In genomic region chr15:78808550-78808949, GRCh38 we compare ENCODE assay signal across 10 cellular contexts. TPM values are rescaled to one million over a fixed set of nuclear protein-coding genes. Genes with fewer than 3 reads are reported as not detected.
DNase-seq lines count a peak whose midpoint lies in the region; ATAC-seq and TF ChIP-seq lines count a peak whose summit lies in the region.
"Had no signal": no experiment of that assay in that cellular context is flagged by ENCODE, and none has a peak within 500 bp of the region (broad histone marks: within the 10 kb centered on the region; RNA-seq: fewer than 3 reads in every experiment).

No MANE protein-coding gene starts in this region.

- peaks cover 3% of the 10 kb centered on the region for H3K4me1 Mint-ChIP-seq in activated naive CD8-positive, alpha-beta T cell treated with anti-CD3 and anti-CD28 coated beads for 36 hours

- H3K36me3 ChIP-seq in kidney epithelial cell (ENCODE audit: control insufficient read depth, insufficient read depth, low read length), result no peaks in the 10 kb centered on the region

- H3K27me3 Mint-ChIP-seq in activated naive CD8-positive, alpha-beta T cell treated with anti-CD3 and anti-CD28 coated beads for 36 hours, result peaks cover 38% of the 10 kb centered on the region

- no peak overlapping the region for H3K4me3 ChIP-seq in kidney epithelial cell (ENCODE audit: low read depth, low read length)

- no peak overlapping the region for H3K27ac Mint-ChIP-seq in activated naive CD8-positive, alpha-beta T cell treated with anti-CD3 and anti-CD28 coated beads for 36 hours
- H3K27ac Mint-ChIP-seq: activated B cell treated with CpG ODN at 0.5 μM for 24 hours; CD4-positive, CD25-positive, alpha-beta regulatory T cell had no signal

- no peak overlapping the region for H3K4me3 Mint-ChIP-seq in activated naive CD8-positive, alpha-beta T cell treated with anti-CD3 and anti-CD28 coated beads for 36 hours
- H3K4me3 Mint-ChIP-seq: activated B cell treated with CpG ODN at 0.5 μM for 24 hours had no signal

- ATAC-seq in GM18519 (IDR thresholded peaks at IDR 0.05; ENCODE audit: low FRiP score, unreplicated experiment), result no peak

- peak; percentile 48 for TF ChIP-seq CTCF in kidney epithelial cell (IDR thresholded peaks at IDR 0.05; ENCODE audit: insufficient read depth, low read length, poor library complexity, severe bottlenecking)

- peaks cover 4% of the 10 kb centered on the region for H3K36me3 Mint-ChIP-seq in activated naive CD8-positive, alpha-beta T cell treated with anti-CD3 and anti-CD28 coated beads for 36 hours
- H3K36me3 Mint-ChIP-seq: CD4-positive, CD25-positive, alpha-beta regulatory T cell had no signal

- no peaks in the 10 kb centered on the region for H3K27me3 ChIP-seq in kidney epithelial cell (ENCODE audit: control insufficient read depth, insufficient read depth, low read length)

- peaks cover 4% of the 10 kb centered on the region for H3K9me3 Mint-ChIP-seq in activated naive CD8-positive, alpha-beta T cell treated with anti-CD3 and anti-CD28 coated beads for 36 hours

- in situ Hi-C loops in G401 (cut with HindIII; ENCODE audit: low sequenced_read_pairs), result no loop called here

- peak; percentile 42 for DNase-seq in NCI-H1694 treated with DMSO at 0.1 percent for 48 hours (lab: John Stamatoyannopoulos, UW)
- no peak for DNase-seq in NCI-H1694 (lab: John Stamatoyannopoulos, UW)
- peak; percentile 78 to 82 for DNase-seq in Kasumi-1 (lab: John Stamatoyannopoulos, UW)
- DNase-seq in activated naive CD8-positive, alpha-beta T cell treated with anti-CD3 and anti-CD28 coated beads for 36 hours, result peak; percentile 23
- no peak for DNase-seq in kidney epithelial cell (ENCODE audit: low read depth)
- no peak for DNase-seq in G401 (ENCODE audit: low spot score)
- DNase-seq in cortex of kidney (lab: John Stamatoyannopoulos, UW), result no peak
- DNase-seq: activated B cell treated with CpG ODN at 0.5 μM for 24 hours had no signal

RNA-seq across cellular contexts. Expression of gene ADAMTS7, which starts 2.7 kb away (rescaled TPM):
- total RNA-seq in activated naive CD8-positive, alpha-beta T cell treated with anti-CD3 and anti-CD28 coated beads for 36 hours, result under 1 TPM; 0.10 to 0.21 TPM
- 27.4 and 33.4 TPM in 2 replicates for total RNA-seq in kidney epithelial cell
- 6.1 and 8.1 TPM in 2 replicates for total RNA-seq in G401 (2014; rRNA removed; shearing (Covaris generic))
- total RNA-seq: CD4-positive, CD25-positive, alpha-beta regulatory T cell had no signal

Comparison
In these comparisons a context has a peak if more than half of its experiments do, and no peak if none do; other contexts are left out.
1. DNase-seq: peak in NCI-H1694 treated with DMSO at 0.1 percent for 48 hours (single experiment), Kasumi-1 (2 of 2) and activated naive CD8-positive, alpha-beta T cell treated with anti-CD3 and anti-CD28 coated beads for 36 hours (single experiment); none in NCI-H1694 (single experiment), kidney epithelial cell (single experiment), G401 (single experiment) and cortex of kidney (single experiment).